ENCODE assay signal across 8 cellular contexts in the genomic region with DNA sequence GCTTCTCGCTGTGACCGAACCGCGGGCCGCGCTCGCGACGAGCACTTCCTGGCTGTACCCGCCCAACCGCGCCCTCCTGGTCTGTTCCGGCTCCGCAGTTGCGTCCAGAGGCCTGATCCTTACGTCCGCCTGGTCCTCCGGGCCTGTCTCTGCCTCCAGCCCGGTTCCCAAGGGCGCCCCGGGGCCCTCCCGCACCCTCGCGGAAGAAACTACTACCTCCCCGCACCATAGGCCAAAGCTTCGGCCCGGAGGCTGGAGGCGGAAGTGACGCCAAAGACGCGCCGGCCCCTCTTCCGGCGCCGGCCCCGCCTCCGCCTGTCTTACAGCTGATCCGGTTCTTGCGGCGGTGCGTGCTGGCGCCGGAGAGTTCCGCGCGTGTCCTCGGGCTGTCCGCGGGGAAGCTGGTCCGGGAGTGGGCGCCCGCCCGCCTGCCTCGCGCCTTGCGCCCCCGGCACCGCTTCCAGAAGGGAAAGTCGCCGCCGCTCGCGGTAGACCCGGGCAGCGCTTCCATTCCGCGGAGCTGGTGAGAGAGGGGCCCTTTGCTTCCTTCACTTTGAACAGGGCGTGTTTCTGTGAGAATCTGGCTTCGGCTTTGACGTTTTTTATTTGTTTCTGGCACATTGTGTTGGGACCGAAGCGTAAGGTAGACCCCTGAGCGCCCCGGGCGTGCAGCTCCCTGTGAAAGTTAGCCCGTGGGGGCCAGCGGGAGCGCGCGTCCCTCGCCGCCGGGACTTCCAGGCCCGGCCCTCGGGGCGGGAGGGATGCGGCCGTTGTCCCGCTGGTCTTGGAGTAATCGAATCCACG. TPM values are rescaled to one million over a fixed set of nuclear protein-coding genes. Genes with fewer than 3 reads are reported as not detected.
A peak's percentile ranks its signal among the peaks of the same experiment; 100 is the strongest.
DNase-seq lines count a peak whose midpoint lies in the region; ATAC-seq and TF ChIP-seq lines count a peak whose summit lies in the region.

TSS of gene ZNF778 (plus strand) at position 316 of the 804 bp plus-strand sequence. CDS start 3,425 bp downstream, outside the sequence.

- peak; percentile 84 for TF ChIP-seq POLR2A in GM18505 (IDR thresholded peaks at IDR 0.05; ENCODE audit: borderline replicate concordance, extremely low read depth, insufficient read depth, insufficient read length)

- peak; percentile 95 for DNase-seq in 8988T
- peak; percentile 77 for DNase-seq in NCI-H2227 (lab: John Stamatoyannopoulos, UW; ENCODE audit: unreplicated experiment)
- peak; percentile 72 for DNase-seq in activated CD4-positive, alpha-beta T cell treated with anti-CD3 and anti-CD28 coated beads for 1 hour
- peak; percentile 95 for DNase-seq in cerebellum (ENCODE audit: low spot score)
- DNase-seq in kidney tubule cell (ENCODE audit: low spot score), result peak; percentile 82
- DNase-seq in stimulated activated CD4-positive, alpha-beta T cell treated with anti-CD3 and anti-CD28 coated beads, Interleukin-15, amount 100 ng/mL, for 48 hours (ENCODE audit: low read depth in 2 of 2), result peak; percentile 59 to 71

- ATAC-seq in GM18505 (IDR thresholded peaks at IDR 0.05; ENCODE audit: unreplicated experiment), result peak; percentile 80
- ATAC-seq in HG02973 (IDR thresholded peaks at IDR 0.05; ENCODE audit: unreplicated experiment), result peak; percentile 85

RNA-seq across cellular contexts. Expression of gene ZNF778, which starts in this region (rescaled TPM):
- total RNA-seq in cerebellum, result 18.1 TPM

Comparison
In these comparisons a context has a peak if more than half of its experiments do, and no peak if none do; other contexts are left out.
1. Peak in every context shown above with its lines: DNase-seq and ATAC-seq.